Comparison of ENCODE assay signal across 24 cellular contexts in genomic region chr12:96171905-96172304, GRCh38.
"Had no signal": no experiment of that assay in that cellular context is flagged by ENCODE, and none has a peak within 500 bp of the region (broad histone marks: within the 10 kb centered on the region; RNA-seq: fewer than 3 reads in every experiment).

No MANE protein-coding gene starts in this region.

- H3K27ac ChIP-seq: adrenal gland, ascending aorta, brain microvascular endothelial cell, epithelial cell of prostate, ovary, right lobe of liver, upper lobe of left lung had no signal

- H3K36me3 ChIP-seq: adrenal gland, ascending aorta, brain microvascular endothelial cell, ovary, right lobe of liver, upper lobe of left lung had no signal

- H3K27me3 Mint-ChIP-seq: activated naive CD8-positive, alpha-beta T cell treated with anti-CD3 and anti-CD28 coated beads for 36 hours; stimulated activated naive CD8-positive, alpha-beta T cell treated with anti-CD3 and anti-CD28 coated beads, Interleukin-15, Interleukin-2, amounts not matched to agents 100 ng/mL and 50 ng/mL, for 24 hours had no signal

- H3K9me3 Mint-ChIP-seq: memory B cell had no signal

- H3K4me3 ChIP-seq: adrenal gland, ascending aorta, ovary, right lobe of liver, upper lobe of left lung had no signal

- H3K27me3 ChIP-seq: adrenal gland, ascending aorta, brain microvascular endothelial cell, ovary, right lobe of liver, upper lobe of left lung had no signal

- H3K36me3 Mint-ChIP-seq: memory B cell had no signal

- ATAC-seq: activated T-cell treated with anti-CD3 and anti-CD28 coated beads, Interleukin-2, amount 50 U/mL, for 72 hours; naive thymus-derived CD4-positive, alpha-beta T cell; right lobe of liver; WTC11 had no signal

- DNase-seq: activated CD4-positive, alpha-beta T cell treated with anti-CD3 and anti-CD28 coated beads, Interleukin-2, amount 50 U/mL, for 4 hours; activated naive CD4-positive, alpha-beta T cell treated with Interleukin-2 at 50 U/mL for 16 hours; activated naive CD8-positive, alpha-beta T cell treated with anti-CD3 and anti-CD28 coated beads for 36 hours; activated T-cell treated with anti-CD3 and anti-CD28 coated beads for 4 hours; activated T-cell treated with anti-CD3 and anti-CD28 coated beads, Interleukin-2, amount 50 U/mL, for 72 hours; adrenal gland; brain microvascular endothelial cell; endodermal cell; midbrain; naive thymus-derived CD4-positive, alpha-beta T cell; ovary; right lobe of liver; stimulated activated CD4-positive, alpha-beta T cell treated with anti-CD3 and anti-CD28 coated beads, Interleukin-12 subunit alpha, Interleukin-12 subunit beta, amount 100 ng/mL, for 4 hours; stimulated activated CD4-positive, alpha-beta T cell treated with anti-CD3 and anti-CD28 coated beads, Interleukin-4, amount 100 ng/mL, for 1 hour; T-helper 2 cell; upper lobe of left lung had no signal

- H3K27ac Mint-ChIP-seq: activated naive CD8-positive, alpha-beta T cell treated with anti-CD3 and anti-CD28 coated beads for 36 hours; activated T-cell treated with anti-CD3 and anti-CD28 coated beads, Interleukin-2, amount 50 U/mL, for 72 hours; dendritic cell treated with granulocyte-macrophage colony-stimulating factor and Interleukin-4, amounts not matched to agents 40 ng/mL and 50 ng/mL, for 4 days; endodermal cell; memory B cell; progenitor cell of endocrine pancreas; stimulated activated naive CD8-positive, alpha-beta T cell treated with anti-CD3 and anti-CD28 coated beads, Interleukin-15, Interleukin-2, amounts not matched to agents 100 ng/mL and 50 ng/mL, for 24 hours; WTC11 had no signal

- H3K4me1 ChIP-seq: adrenal gland, ascending aorta, right lobe of liver had no signal

- H3K9me3 ChIP-seq: adrenal gland, ovary, right lobe of liver had no signal

- H3K4me3 Mint-ChIP-seq: activated naive CD8-positive, alpha-beta T cell treated with anti-CD3 and anti-CD28 coated beads for 36 hours; activated T-cell treated with anti-CD3 and anti-CD28 coated beads, Interleukin-2, amount 50 U/mL, for 72 hours; dendritic cell treated with granulocyte-macrophage colony-stimulating factor and Interleukin-4, amounts not matched to agents 40 ng/mL and 50 ng/mL, for 4 days; endodermal cell; memory B cell; naive thymus-derived CD4-positive, alpha-beta T cell; stimulated activated naive CD8-positive, alpha-beta T cell treated with anti-CD3 and anti-CD28 coated beads, Interleukin-15, Interleukin-2, amounts not matched to agents 100 ng/mL and 50 ng/mL, for 24 hours; WTC11 had no signal

- FAIRE-seq: frontal cortex had no signal

- H3K4me1 Mint-ChIP-seq: endodermal cell, WTC11 had no signal
